Comparison of ENCODE assay signal across 23 cellular contexts in the genomic region with DNA sequence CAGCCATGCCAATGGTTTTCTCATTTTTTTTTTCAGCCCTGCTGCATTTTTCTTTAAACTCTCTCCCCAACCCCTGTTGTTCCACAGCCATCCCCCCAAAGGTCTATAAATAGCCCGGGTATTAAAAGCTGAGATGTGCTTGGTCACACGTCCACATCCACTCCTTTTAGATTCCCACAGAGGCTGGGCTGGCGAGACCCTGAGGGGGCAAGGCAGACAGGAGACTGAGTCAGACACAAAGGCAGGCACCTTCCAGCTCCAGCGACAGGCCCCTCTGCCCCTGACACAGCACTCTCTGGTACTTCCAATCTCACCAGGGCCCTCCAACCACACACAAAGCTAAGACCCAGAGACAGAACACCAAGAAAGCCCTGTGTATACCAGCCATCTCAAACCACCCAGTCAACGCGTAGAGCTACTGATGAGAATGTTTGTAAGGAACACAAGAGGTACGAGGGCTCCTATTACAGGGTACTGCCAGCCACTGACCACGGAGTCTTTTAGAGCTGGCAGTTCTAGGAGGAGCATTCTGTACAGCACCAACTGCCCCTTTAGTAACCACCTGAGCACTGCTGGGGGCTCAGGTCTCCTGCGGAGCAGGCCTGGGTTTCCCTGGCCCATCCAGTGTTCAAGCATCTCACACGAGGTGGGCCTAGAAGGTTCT.
DNase-seq lines count a peak whose midpoint lies in the region; ATAC-seq and TF ChIP-seq lines count a peak whose summit lies in the region.
"Had no signal": no experiment of that assay in that cellular context is flagged by ENCODE, and none has a peak within 500 bp of the region (broad histone marks: within the 10 kb centered on the region; RNA-seq: fewer than 3 reads in every experiment).

No MANE protein-coding gene starts in this region.

- no peak for DNase-seq in activated naive CD8-positive, alpha-beta T cell treated with anti-CD3 and anti-CD28 coated beads for 36 hours
- DNase-seq in activated naive CD8-positive, alpha-beta T cell treated with anti-CD3 and anti-CD28 coated beads, Interleukin-2, amount 50 U/mL, for 24 hours, result no peak
- DNase-seq in naive B cell (no peak), ureter (ENCODE audit: low spot score) (peak; percentile 34), NCI-H128 (lab: John Stamatoyannopoulos, UW; ENCODE audit: unreplicated experiment) (no peak), superior temporal gyrus (ENCODE audit: extremely low spot score) (no peak), G401 (ENCODE audit: low spot score) (no peak)
- DNase-seq: activated naive CD4-positive, alpha-beta T cell treated with anti-CD3 and anti-CD28 coated beads, Interleukin-2, amount 10 ng/mL, durations not matched to agents 7 days and 5 days; activated T-cell treated with anti-CD3 and anti-CD28 coated beads, Interleukin-2, amount 50 U/mL, for 72 hours; Caco-2; cerebellar nuclear complex; DMS79 treated with DMSO at 0.1 percent for 48 hours; KG1; left cardiac atrium; naive thymus-derived CD4-positive, alpha-beta T cell; NCI-H1436; NCI-H510A treated with DMSO at 0.1 percent for 48 hours; NK-92 treated with Interleukin-12 subunit alpha and Interleukin-12 subunit beta, amount 100 ng/mL, for 24 hours; stimulated activated CD4-positive, alpha-beta T cell treated with anti-CD3 and anti-CD28 coated beads, Interleukin-15, amount 100 ng/mL, for 24 hours; stimulated activated naive CD8-positive, alpha-beta T cell treated with anti-CD3 and anti-CD28 coated beads, Interleukin-15, amount 100 ng/mL, for 72 hours had no signal

- no peaks in the 10 kb centered on the region for H3K9me3 Mint-ChIP-seq in activated naive CD8-positive, alpha-beta T cell treated with anti-CD3 and anti-CD28 coated beads for 36 hours
- H3K9me3 Mint-ChIP-seq in activated naive CD8-positive, alpha-beta T cell treated with anti-CD3 and anti-CD28 coated beads, Interleukin-2, amount 50 U/mL, for 24 hours, result no peaks in the 10 kb centered on the region
- H3K9me3 Mint-ChIP-seq in brain (peaks cover 12 to 14% (median 14%) of the 10 kb centered on the region in 5 experiments), naive B cell (peaks cover 0 to 9% (median 0%) of the 10 kb centered on the region in 7 donors)
- H3K9me3 Mint-ChIP-seq: activated naive CD4-positive, alpha-beta T cell treated with anti-CD3 and anti-CD28 coated beads, Interleukin-2, amount 10 ng/mL, durations not matched to agents 7 days and 5 days; activated T-cell treated with anti-CD3 and anti-CD28 coated beads, Interleukin-2, amount 50 U/mL, for 72 hours; stimulated activated naive CD8-positive, alpha-beta T cell treated with anti-CD3 and anti-CD28 coated beads, Interleukin-15, amount 100 ng/mL, for 72 hours had no signal

- in situ Hi-C loops in G401 (cut with HindIII; ENCODE audit: low sequenced_read_pairs), result no loop called here

- peaks cover 7% of the 10 kb centered on the region for H3K27me3 Mint-ChIP-seq in activated naive CD8-positive, alpha-beta T cell treated with anti-CD3 and anti-CD28 coated beads for 36 hours
- H3K27me3 Mint-ChIP-seq in activated naive CD8-positive, alpha-beta T cell treated with anti-CD3 and anti-CD28 coated beads, Interleukin-2, amount 50 U/mL, for 24 hours, result peaks cover 5% of the 10 kb centered on the region
- H3K27me3 Mint-ChIP-seq in brain (no peaks in the 10 kb centered on the region), naive B cell (peaks cover 4 to 14% (median 12%) of the 10 kb centered on the region in 3 donors)

- no peaks in the 10 kb centered on the region for H3K4me1 Mint-ChIP-seq in activated naive CD8-positive, alpha-beta T cell treated with anti-CD3 and anti-CD28 coated beads for 36 hours
- H3K4me1 Mint-ChIP-seq in activated naive CD8-positive, alpha-beta T cell treated with anti-CD3 and anti-CD28 coated beads, Interleukin-2, amount 50 U/mL, for 24 hours, result no peaks in the 10 kb centered on the region
- H3K4me1 Mint-ChIP-seq in brain (peaks cover 48% of the 10 kb centered on the region), naive B cell (peaks cover 0 to 19% (median 2%) of the 10 kb centered on the region in 3 donors)
- H3K4me1 Mint-ChIP-seq: activated naive CD4-positive, alpha-beta T cell treated with anti-CD3 and anti-CD28 coated beads, Interleukin-2, amount 10 ng/mL, durations not matched to agents 7 days and 5 days had no signal

- TF ChIP-seq CTCF in brain (conservative IDR thresholded peaks at IDR 0.05), result no peak

- peaks cover 1% of the 10 kb centered on the region for H3K36me3 Mint-ChIP-seq in activated naive CD8-positive, alpha-beta T cell treated with anti-CD3 and anti-CD28 coated beads for 36 hours
- H3K36me3 Mint-ChIP-seq in activated naive CD8-positive, alpha-beta T cell treated with anti-CD3 and anti-CD28 coated beads, Interleukin-2, amount 50 U/mL, for 24 hours (ENCODE audit: low read depth), result no peaks in the 10 kb centered on the region
- H3K36me3 Mint-ChIP-seq in brain (peaks cover 28% of the 10 kb centered on the region), naive B cell (peaks cover 0 to 7% of the 10 kb centered on the region in 2 donors)
- H3K36me3 Mint-ChIP-seq: activated naive CD4-positive, alpha-beta T cell treated with anti-CD3 and anti-CD28 coated beads, Interleukin-2, amount 10 ng/mL, durations not matched to agents 7 days and 5 days had no signal

- H3K27ac Mint-ChIP-seq in activated naive CD8-positive, alpha-beta T cell treated with anti-CD3 and anti-CD28 coated beads for 36 hours, result peak overlapping the region; percentile 27
- H3K27ac Mint-ChIP-seq in activated naive CD8-positive, alpha-beta T cell treated with anti-CD3 and anti-CD28 coated beads, Interleukin-2, amount 50 U/mL, for 24 hours, result no peak overlapping the region
- H3K27ac Mint-ChIP-seq in brain (peak overlapping the region in 4 of 5 experiments; percentile 36 to 82 (median 62)), naive B cell (peak overlapping the region in 3 of 6 donors; percentile 2 to 94 (median 65))
- H3K27ac Mint-ChIP-seq: activated naive CD4-positive, alpha-beta T cell treated with anti-CD3 and anti-CD28 coated beads, Interleukin-2, amount 10 ng/mL, durations not matched to agents 7 days and 5 days; activated T-cell treated with anti-CD3 and anti-CD28 coated beads, Interleukin-2, amount 50 U/mL, for 72 hours; naive thymus-derived CD4-positive, alpha-beta T cell had no signal

- no peak overlapping the region for H3K4me3 Mint-ChIP-seq in activated naive CD8-positive, alpha-beta T cell treated with anti-CD3 and anti-CD28 coated beads for 36 hours
- no peak overlapping the region for H3K4me3 Mint-ChIP-seq in activated naive CD8-positive, alpha-beta T cell treated with anti-CD3 and anti-CD28 coated beads, Interleukin-2, amount 50 U/mL, for 24 hours
- no peak overlapping the region for H3K4me3 Mint-ChIP-seq in brain
- peak overlapping the region in 6 of 8 donors; percentile 22 to 71 (median 52) for H3K4me3 Mint-ChIP-seq in naive B cell
- H3K4me3 Mint-ChIP-seq: activated naive CD4-positive, alpha-beta T cell treated with anti-CD3 and anti-CD28 coated beads, Interleukin-2, amount 10 ng/mL, durations not matched to agents 7 days and 5 days; activated T-cell treated with anti-CD3 and anti-CD28 coated beads, Interleukin-2, amount 50 U/mL, for 72 hours; naive thymus-derived CD4-positive, alpha-beta T cell; stimulated activated naive CD8-positive, alpha-beta T cell treated with anti-CD3 and anti-CD28 coated beads, Interleukin-15, amount 100 ng/mL, for 72 hours had no signal

- ATAC-seq in activated naive CD8-positive, alpha-beta T cell treated with anti-CD3 and anti-CD28 coated beads, Interleukin-2, amount 50 U/mL, for 24 hours, result no peak
- no peak for ATAC-seq in naive B cell (ENCODE audit: low read depth in 2 of 2)
- ATAC-seq: A549; activated T-cell treated with anti-CD3 and anti-CD28 coated beads, Interleukin-2, amount 50 U/mL, for 72 hours; naive thymus-derived CD4-positive, alpha-beta T cell; pancreas; stimulated activated naive CD8-positive, alpha-beta T cell treated with anti-CD3 and anti-CD28 coated beads, Interleukin-15, amount 100 ng/mL, for 72 hours had no signal

Comparison
In these comparisons a context has a peak if more than half of its experiments do, and no peak if none do; other contexts are left out.
1. H3K4me3 Mint-ChIP-seq: peak in naive B cell (6 of 8); none in activated naive CD8-positive, alpha-beta T cell treated with anti-CD3 and anti-CD28 coated beads for 36 hours (single experiment), activated naive CD8-positive, alpha-beta T cell treated with anti-CD3 and anti-CD28 coated beads, Interleukin-2, amount 50 U/mL, for 24 hours (single experiment) and brain (0 of 5).